12 cellular contexts compared by ENCODE assay signal in the genomic region with DNA sequence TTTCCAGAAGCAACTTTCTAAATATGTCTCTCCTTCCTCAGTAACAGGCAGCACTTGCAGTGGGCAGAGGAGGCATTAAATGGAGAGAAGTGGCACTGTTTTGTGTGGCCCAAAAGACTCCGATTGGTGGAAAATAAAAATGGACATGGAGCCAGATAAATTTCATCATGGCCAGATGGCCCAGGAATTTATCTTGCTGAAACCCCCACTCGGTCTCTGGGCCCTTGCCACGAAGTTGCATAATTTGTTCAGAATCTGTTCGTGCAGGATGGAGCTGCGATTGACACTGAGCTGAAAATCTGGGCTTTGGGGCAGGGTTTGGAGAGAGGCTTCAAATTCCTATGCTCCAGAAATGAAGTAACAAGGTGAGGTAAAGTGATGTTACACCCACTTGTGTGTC.
DNase-seq lines count a peak whose midpoint lies in the region; ATAC-seq and TF ChIP-seq lines count a peak whose summit lies in the region.
"Had no signal": no experiment of that assay in that cellular context is flagged by ENCODE, and none has a peak within 500 bp of the region (broad histone marks: within the 10 kb centered on the region; RNA-seq: fewer than 3 reads in every experiment).

No MANE protein-coding gene starts in this region.

- 42 to 63% methylated on average over 5 of the region's 5 CpGs for WGBS in upper lobe of left lung, 2 donors

- TF ChIP-seq CTCF in upper lobe of left lung (IDR thresholded peaks at IDR 0.05) (no peak), WERI-Rb-1 (IDR thresholded peaks at IDR 0.05; ENCODE audit: low read depth, low read length) (no peak), endothelial cell (IDR thresholded peaks at IDR 0.05; ENCODE audit: unreplicated experiment) (no peak)

- no peak for TF ChIP-seq POLR2A in upper lobe of left lung (IDR thresholded peaks at IDR 0.05)

- H3K9me2 ChIP-seq in Karpas-422 (replicated peaks; ENCODE audit: insufficient read depth, low read length) = no peaks in the 10 kb centered on the region

- H4K20me1 ChIP-seq in Karpas-422 (ENCODE audit: insufficient read depth, low read depth, low read length) = no peaks in the 10 kb centered on the region

- H3K9ac ChIP-seq in Karpas-422 (ENCODE audit: low read length) = no peak overlapping the region

- no peaks in the 10 kb centered on the region for H3K9me3 Mint-ChIP-seq in endothelial cell (ENCODE audit: unreplicated experiment)
- H3K9me3 Mint-ChIP-seq: activated CD4-positive, alpha-beta T cell treated with anti-CD3 and anti-CD28 coated beads, Interleukin-2, amount 10 ng/mL, durations not matched to agents 24 days and 14 days had no signal

- H3K4me2 ChIP-seq in Karpas-422 (ENCODE audit: low read depth, low read length, poor library complexity, severe bottlenecking) = no peak overlapping the region

- H3K4me3 Mint-ChIP-seq in endothelial cell (ENCODE audit: unreplicated experiment) = no peak overlapping the region
- H3K4me3 Mint-ChIP-seq: activated CD4-positive, alpha-beta T cell treated with anti-CD3 and anti-CD28 coated beads, Interleukin-2, amount 10 ng/mL, durations not matched to agents 24 days and 14 days had no signal

- peak; percentile 12 for DNase-seq in Karpas-422
- peak; percentile 82 for DNase-seq in cerebellum (ENCODE audit: low spot score)
- DNase-seq in hepatic stellate cell (ENCODE audit: low spot score) = peak; percentile 42
- DNase-seq in upper lobe of left lung = peak in 1 of 2 donors; percentile 28
- no peak for DNase-seq in WERI-Rb-1
- no peak for DNase-seq in endothelial cell (ENCODE audit: low spot score)
- DNase-seq in NCI-H774 (lab: John Stamatoyannopoulos, UW) = no peak
- DNase-seq: activated CD4-positive, alpha-beta T cell treated with anti-CD3 and anti-CD28 coated beads, Interleukin-2, amount 10 ng/mL, durations not matched to agents 24 days and 14 days; activated effector memory CD4-positive, alpha-beta T cell treated with Interleukin-2 at 50 U/mL for 16 hours; NCI-H2029 treated with DMSO at 0.1 percent for 48 hours had no signal

- H2AFZ ChIP-seq in Karpas-422 (ENCODE audit: low read length) = no peak overlapping the region

- H3K27me3 ChIP-seq in Karpas-422 (ENCODE audit: low read length) (no peaks in the 10 kb centered on the region), upper lobe of left lung (no peaks in the 10 kb centered on the region), WERI-Rb-1 (ENCODE audit: insufficient read depth, low read depth, severe bottlenecking) (no peaks in the 10 kb centered on the region)

- TF ChIP-seq EP300 in upper lobe of left lung (IDR thresholded peaks at IDR 0.05) = no peak

- H3K27ac ChIP-seq in Karpas-422 (ENCODE audit: low read length) (no peak overlapping the region), upper lobe of left lung (no peak overlapping the region), WERI-Rb-1 (no peak overlapping the region)
- H3K27ac ChIP-seq: prostate gland had no signal

- no peak overlapping the region for H3K27ac Mint-ChIP-seq in endothelial cell (ENCODE audit: unreplicated experiment)
- H3K27ac Mint-ChIP-seq: activated CD4-positive, alpha-beta T cell treated with anti-CD3 and anti-CD28 coated beads, Interleukin-2, amount 10 ng/mL, durations not matched to agents 24 days and 14 days had no signal

- H3K4me1 ChIP-seq in Karpas-422 (ENCODE audit: low read length) (no peaks in the 10 kb centered on the region), upper lobe of left lung (peaks cover 0 to 5% (median 3%) of the 10 kb centered on the region in 4 donors)
- H3K4me1 ChIP-seq: HAP-1, prostate gland had no signal

- H3K36me3 ChIP-seq in Karpas-422 (ENCODE audit: insufficient read depth, low read length) (no peaks in the 10 kb centered on the region), upper lobe of left lung (no peaks in the 10 kb centered on the region), WERI-Rb-1 (no peaks in the 10 kb centered on the region)
- H3K36me3 ChIP-seq: HAP-1, prostate gland had no signal

- H3K4me3 ChIP-seq in Karpas-422 (ENCODE audit: low read length) = no peak overlapping the region
- no peak overlapping the region for H3K4me3 ChIP-seq in upper lobe of left lung
- no peak overlapping the region for H3K4me3 ChIP-seq in WERI-Rb-1 (ENCODE audit: low read depth, low read length)
- H3K4me3 ChIP-seq: HAP-1, prostate gland had no signal

- H3K27me3 Mint-ChIP-seq in endothelial cell (ENCODE audit: unreplicated experiment) = peaks cover under 1% of the 10 kb centered on the region

- peaks cover 20% of the 10 kb centered on the region for H3K36me3 Mint-ChIP-seq in endothelial cell (ENCODE audit: low read depth, unreplicated experiment)

- H3K9me3 ChIP-seq in Karpas-422 (ENCODE audit: low read length) = no peaks in the 10 kb centered on the region
- peaks cover 0 to 2% (median 0%) of the 10 kb centered on the region in 4 donors for H3K9me3 ChIP-seq in upper lobe of left lung
- peaks cover 2% of the 10 kb centered on the region for H3K9me3 ChIP-seq in WERI-Rb-1 (ENCODE audit: severe bottlenecking)
- H3K9me3 ChIP-seq: prostate gland had no signal

- ATAC-seq in upper lobe of left lung (ENCODE audit: low FRiP score in 2 of 2) = peak; percentile 50 to 65

- H3K79me2 ChIP-seq in Karpas-422 (ENCODE audit: low read length) = no peaks in the 10 kb centered on the region

- H3K4me1 Mint-ChIP-seq in endothelial cell (ENCODE audit: unreplicated experiment) = peaks cover 7% of the 10 kb centered on the region
- H3K4me1 Mint-ChIP-seq: activated CD4-positive, alpha-beta T cell treated with anti-CD3 and anti-CD28 coated beads, Interleukin-2, amount 10 ng/mL, durations not matched to agents 24 days and 14 days had no signal

Comparison
In these comparisons a context has a peak if more than half of its experiments do, and no peak if none do; other contexts are left out.
1. DNase-seq: peak in Karpas-422 (single experiment), cerebellum (single experiment) and hepatic stellate cell (single experiment); none in WERI-Rb-1 (single experiment), endothelial cell (single experiment) and NCI-H774 (single experiment).